In genomic region chr15:68817304-68818087, GRCh38 we compare ENCODE assay signal across 8 cellular contexts. TPM values are rescaled to one million over a fixed set of nuclear protein-coding genes. Genes with fewer than 3 reads are reported as not detected.
A peak's percentile ranks its signal among the peaks of the same experiment; 100 is the strongest.
DNase-seq lines count a peak whose midpoint lies in the region; ATAC-seq, FAIRE-seq and TF ChIP-seq lines count a peak whose summit lies in the region.

No MANE protein-coding gene starts in this region.

- H3K79me2 ChIP-seq in HepG2 (ENCODE audit: insufficient read depth, low read length), result peaks cover 81% of the 10 kb centered on the region

- POLR2A ChIA-PET in HepG2 (lab: Yijun Ruan, JAX), result interaction anchor here (0.6 to 1.7 kb wide), 9 partner anchors 15 to 635 kb away, joined by 3 to 7 read pairs (median 4); partner anchors contain the start of genes FEM1B and RPLP1

- H3K4me3 Mint-ChIP-seq in activated CD4-positive, alpha-beta T cell treated with anti-CD3 and anti-CD28 coated beads, Interleukin-2, amount 10 ng/mL, durations not matched to agents 24 days and 14 days, result peak overlapping the region; percentile 97

- intact Hi-C loops in activated CD4-positive, alpha-beta T cell treated with anti-CD3 and anti-CD28 coated beads, Interleukin-2, amount 10 ng/mL, durations not matched to agents 24 days and 14 days (cut with micrococcal nuclease), result loop anchor here (1.0 to 5.0 kb wide), 2 partner anchors 22 to 540 kb away; partner anchors contain the start of gene FEM1B
- intact Hi-C loops in colonic mucosa (cut with DNase I) (no loop called here), HepG2 (cut with micrococcal nuclease; ENCODE audit: unreplicated experiment) (no loop called here)

- H3K4me1 ChIP-seq in colonic mucosa (peaks cover 18% of the 10 kb centered on the region), HepG2 (ENCODE audit: insufficient read depth, low read length) (peaks cover 48% of the 10 kb centered on the region)

- CTCF ChIA-PET in HepG2 (lab: Yijun Ruan, JAX; ENCODE audit: low intra/inter-chr PET ratio, low total read pairs), result no interaction called here

- peaks cover 36% of the 10 kb centered on the region for H3K36me3 Mint-ChIP-seq in activated CD4-positive, alpha-beta T cell treated with anti-CD3 and anti-CD28 coated beads, Interleukin-2, amount 10 ng/mL, durations not matched to agents 24 days and 14 days (ENCODE audit: low read depth)

- H3K27me3 ChIP-seq in colonic mucosa (no peaks in the 10 kb centered on the region), HepG2 (ENCODE audit: control insufficient read depth in 1 of 2, insufficient read depth in 2 of 2, low read length in 2 of 2) (no peaks in the 10 kb centered on the region; a peak in 1 of 5 replicates)

- H3K4me3 ChIP-seq in colonic mucosa (peak overlapping the region; percentile 88), HepG2 (replicated peaks in 1 of 3; ENCODE audit: insufficient read depth in 1 of 3, low read depth in 2 of 3, low read length in 3 of 3) (peak overlapping the region; percentile 83 to 100 (median 84))

- peak; percentile 19 for ATAC-seq in HepG2

- H3K36me3 ChIP-seq in colonic mucosa (no peaks in the 10 kb centered on the region), HepG2 (replicated peaks in 1 of 2; ENCODE audit: control insufficient read depth in 1 of 2, insufficient read depth in 2 of 2, low read length in 2 of 2) (peaks cover 0 to 3% of the 10 kb centered on the region in 2 experiments; a peak in 1 of 5 replicates)

- H3K27ac Mint-ChIP-seq in activated CD4-positive, alpha-beta T cell treated with anti-CD3 and anti-CD28 coated beads, Interleukin-2, amount 10 ng/mL, durations not matched to agents 24 days and 14 days, result peak overlapping the region; percentile 97

- no peaks in the 10 kb centered on the region for H3K9me3 ChIP-seq in colonic mucosa
- no peaks in the 10 kb centered on the region for H3K9me3 ChIP-seq in HepG2 (ENCODE audit: low read length)

- no peak; the same call in 1 of the 2 replicates for TF ChIP-seq RAD21 in HepG2 (CRISPR knock-in tag; IDR thresholded peaks at IDR 0.05)

- peak overlapping the region; percentile 91 for H3K4me2 ChIP-seq in HepG2 (ENCODE audit: low read depth, low read length)

- WGBS in HepG2 (ENCODE audit: low lambda C conversion rate), result under 1% methylated on average over 33 of the region's 64 CpGs

- H3K9ac ChIP-seq in colonic mucosa (ENCODE audit: low read depth in 2 of 2, low read length in 2 of 2), result peak overlapping the region; percentile 89 to 96
- peak overlapping the region; percentile 95 for H3K9ac ChIP-seq in HepG2 (ENCODE audit: insufficient read depth, low read depth, low read length)

- in situ Hi-C loops in HepG2 (cut with HindIII; ENCODE audit: extremely low pct_ligation_motif_present, low pct_unique_long_range_greater_than_20kb), result loop anchor here (5.0 to 25.0 kb wide), 2 partner anchors 40 to 645 kb away; partner anchors contain the start of gene RPLP1

- H3K4me1 Mint-ChIP-seq in activated CD4-positive, alpha-beta T cell treated with anti-CD3 and anti-CD28 coated beads, Interleukin-2, amount 10 ng/mL, durations not matched to agents 24 days and 14 days, result peaks cover 45% of the 10 kb centered on the region

- no peak overlapping the region for H2AFZ ChIP-seq in HepG2 (ENCODE audit: low read length)

- no peak for FAIRE-seq in H54 (lab: Jason Lieb, UNC)
- no peak for FAIRE-seq in HepG2 (lab: Jason Lieb, UNC)

- no peak for TF ChIP-seq CTCF in colonic mucosa (IDR thresholded peaks at IDR 0.05)
- TF ChIP-seq CTCF in HepG2 (CRISPR knock-in tag; IDR thresholded peaks at IDR 0.05), result no peak

- H3K27me3 Mint-ChIP-seq in activated CD4-positive, alpha-beta T cell treated with anti-CD3 and anti-CD28 coated beads, Interleukin-2, amount 10 ng/mL, durations not matched to agents 24 days and 14 days, result no peaks in the 10 kb centered on the region

- DNase-seq in DMS114 treated with DMSO at 0.1 percent for 48 hours (lab: John Stamatoyannopoulos, UW; ENCODE audit: unreplicated experiment) (peak; percentile 35), H54 (ENCODE audit: insufficient read length, low spot score) (peak; percentile 30), NCI-H2171 treated with DMSO at 0.1 percent for 48 hours (lab: John Stamatoyannopoulos, UW) (peak; percentile 79), colonic mucosa (peak; percentile 78), HepG2 (ENCODE audit: low spot score) (peak; percentile 37), GOT3 (lab: John Stamatoyannopoulos, UW) (no peak)
- peak; percentile 91 for DNase-seq in activated CD4-positive, alpha-beta T cell treated with anti-CD3 and anti-CD28 coated beads, Interleukin-2, amount 10 ng/mL, durations not matched to agents 24 days and 14 days
- DNase-seq in stimulated activated CD4-positive, alpha-beta T cell treated with anti-CD3 and anti-CD28 coated beads, Interleukin-4, amount 100 ng/mL, for 1 hour, result peak; percentile 76

- TF ChIP-seq EP300 in HepG2 (IDR thresholded peaks at IDR 0.05; ENCODE audit: low read depth in 2 of 2, low read length in 2 of 2), result no peak
- 0 out of 2 replicates have a peak, but pooled peaks have one; percentile 7 for TF ChIP-seq EP300 in HepG2 (CRISPR knock-in tag; IDR thresholded peaks at IDR 0.05; ENCODE audit: borderline replicate concordance)

- TF ChIP-seq POLR2A in H54 (IDR thresholded peaks at IDR 0.05; ENCODE audit: low read depth, low read length), result no peak
- no peak; a peak in 1 of 4 replicates for TF ChIP-seq POLR2A in HepG2 (IDR thresholded peaks at IDR 0.05; ENCODE audit: insufficient read depth in 1 of 2, low read depth in 2 of 2, low read length in 2 of 2)

- H4K20me1 ChIP-seq in HepG2 (ENCODE audit: insufficient read depth, low read length), result peaks cover 51% of the 10 kb centered on the region

- BruUV-seq in HepG2 (replicated peaks; lab: Mats Ljungman, UMichigan), result no TSS peak

- H3K27ac ChIP-seq in colonic mucosa (peak overlapping the region; percentile 99), HepG2 (ENCODE audit: extremely low read length, insufficient read depth, low read length) (peak overlapping the region; percentile 97)

- no peaks in the 10 kb centered on the region for H3K9me3 Mint-ChIP-seq in activated CD4-positive, alpha-beta T cell treated with anti-CD3 and anti-CD28 coated beads, Interleukin-2, amount 10 ng/mL, durations not matched to agents 24 days and 14 days

TF ChIP-seq in HepG2, 621 proteins besides CTCF, POLR2A, EP300 and RAD21 (continues in another document):
- TF ChIP-seq CSRNP1 (CRISPR knock-in tag; IDR thresholded peaks at IDR 0.05) (0 out of 2 replicates have a peak, but pooled peaks have one; percentile 45), ZNF879 (CRISPR knock-in tag; IDR thresholded peaks at IDR 0.05) (no peak), FOXC1 (CRISPR knock-in tag; IDR thresholded peaks at IDR 0.05; ENCODE audit: borderline replicate concordance) (no peak), MAX (IDR thresholded peaks at IDR 0.05) (0 out of 2 replicates have a peak, but pooled peaks have one; percentile 11), BHLHE40 (IDR thresholded peaks at IDR 0.05; ENCODE audit: low read length) (peak; percentile 27; the same call in 1 of the 2 replicates), GABPB1 (CRISPR knock-in tag; IDR thresholded peaks at IDR 0.05) (peak; percentile 49; the same call in 1 of the 2 replicates)

RNA-seq across cellular contexts. Expression of gene ANP32A, which starts 3.2 kb away (rescaled TPM):
- 280 and 302 TPM in 2 replicates for total RNA-seq in activated CD4-positive, alpha-beta T cell treated with anti-CD3 and anti-CD28 coated beads, Interleukin-2, amount 10 ng/mL, durations not matched to agents 24 days and 14 days
- total RNA-seq in colonic mucosa, result 100 to 1,000 TPM; 126 to 177 TPM
- 206 and 323 TPM in 2 replicates for total RNA-seq in HepG2 (2016; rRNA removed; fragmentation: Illumina TruSeq; extraction: Trizol)
- total RNA-seq in HepG2 (2016; cell fraction: cytosol; rRNA removed; fragmentation: Illumina TruSeq; extraction: Trizol; ENCODE audit: low read depth), result 20.6 and 23.7 TPM in 2 replicates
- total RNA-seq in HepG2 (2016; cell fraction: insoluble cytoplasmic fraction; rRNA removed; fragmentation: Illumina TruSeq; extraction: Trizol), result 211 and 312 TPM in 2 replicates
- total RNA-seq in HepG2 (2016; cell fraction: membrane; rRNA removed; fragmentation: Illumina TruSeq; extraction: Trizol), result 33.5 and 37.5 TPM in 2 replicates
- total RNA-seq in HepG2 (2016; cell fraction: nucleus; rRNA removed; fragmentation: Illumina TruSeq; extraction: Trizol), result 81.8 and 84.7 TPM in 2 replicates
- 49.3 and 60.6 TPM in 2 replicates for polyA plus RNA-seq in HepG2 (2011; rRNA removed)
- polyA plus RNA-seq in HepG2 (2011; cell fraction: cytosol; rRNA removed), result 28.0 and 36.6 TPM in 2 replicates
- polyA plus RNA-seq in HepG2 (2011; cell fraction: nucleus; rRNA removed), result 25.1 and 25.6 TPM in 2 replicates
- polyA plus RNA-seq in HepG2 (2012), result 144 and 186 TPM in 2 replicates
- 21.7 and 22.0 TPM in 2 replicates for polyA plus RNA-seq in HepG2 (2016; cell fraction: cytosol; fragmentation: Illumina TruSeq; extraction: Trizol; ENCODE audit: low read depth)
- 513 and 558 TPM in 2 replicates for polyA plus RNA-seq in HepG2 (2016; cell fraction: insoluble cytoplasmic fraction; fragmentation: Illumina TruSeq; extraction: Trizol; ENCODE audit: low read depth)
- 26.3 and 31.3 TPM in 2 replicates for polyA plus RNA-seq in HepG2 (2016; cell fraction: membrane; fragmentation: Illumina TruSeq; extraction: Trizol; ENCODE audit: low read depth)
- polyA plus RNA-seq in HepG2 (2016; cell fraction: nucleus; fragmentation: Illumina TruSeq; extraction: Trizol; ENCODE audit: insufficient read depth, low read depth), result 158 and 180 TPM in 2 replicates
- polyA minus RNA-seq in HepG2 (2011; rRNA and poly(A)+ RNA removed; ENCODE audit: low replicate concordance), result 22.9 and 64.5 TPM in 2 replicates
- 29.8 and 35.1 TPM in 2 replicates for polyA minus RNA-seq in HepG2 (2011; cell fraction: cytosol; rRNA and poly(A)+ RNA removed)
- 54.8 and 55.4 TPM in 2 replicates for polyA minus RNA-seq in HepG2 (2011; cell fraction: nucleus; rRNA and poly(A)+ RNA removed)
